In the genomic region with DNA sequence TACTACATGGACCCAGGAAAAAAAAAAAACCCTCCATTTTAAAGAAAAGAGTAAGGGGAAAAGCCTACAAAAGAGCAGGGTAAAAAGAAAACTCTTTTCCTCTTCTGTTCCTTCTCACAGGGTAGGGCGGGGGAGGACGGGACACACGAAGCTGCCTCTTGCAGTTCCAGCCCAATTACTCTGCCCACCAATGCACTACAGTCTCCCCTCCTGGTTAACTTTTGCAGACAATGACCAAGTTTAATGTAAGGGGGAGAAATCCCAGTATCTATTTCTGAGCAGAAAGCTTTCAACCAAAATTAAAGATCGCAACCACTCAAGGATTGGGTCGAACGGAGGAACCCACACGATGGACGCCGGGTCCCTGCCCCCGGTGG, we compare ENCODE assay signal across 8 cellular contexts. TPM values are rescaled to one million over a fixed set of nuclear protein-coding genes. Genes with fewer than 3 reads are reported as not detected.
DNase-seq lines count a peak whose midpoint lies in the region; ATAC-seq, FAIRE-seq and TF ChIP-seq lines count a peak whose summit lies in the region.

No MANE protein-coding gene starts in this region.

- H3K9ac ChIP-seq in HUES48 (ENCODE audit: low read depth, low read length) (peak overlapping the region; percentile 75), kidney (ENCODE audit: low read length in 2 of 2) (peak overlapping the region; percentile 60 to 65)

- 1% methylated on average over 10 of the region's 10 CpGs for WGBS in testis, 2 donors

- no peaks in the 10 kb centered on the region for H3K9me3 Mint-ChIP-seq in activated naive CD8-positive, alpha-beta T cell treated with anti-CD3 and anti-CD28 coated beads, Interleukin-2, amount 50 U/mL, for 24 hours

- H3K27ac ChIP-seq in HUES48 (ENCODE audit: low read depth, low read length), result peak overlapping the region; percentile 71
- peak overlapping the region; percentile 32 to 51 for H3K27ac ChIP-seq in kidney (ENCODE audit: low read depth in 2 of 2, low read length in 2 of 2)
- peak overlapping the region; percentile 79 to 87 for H3K27ac ChIP-seq in testis

- intact Hi-C loops in kidney (cut with DNase I) (no loop called here), testis (cut with DNase I; ENCODE audit: low total_unique reads) (no loop called here)

- peaks cover 9% of the 10 kb centered on the region for H3K4me1 ChIP-seq in HUES48 (ENCODE audit: control insufficient read depth, insufficient read depth, low read length)
- H3K4me1 ChIP-seq in kidney (ENCODE audit: control insufficient read depth in 1 of 2, insufficient read depth in 1 of 2, low read depth in 1 of 2, low read length in 2 of 2), result peaks cover 7 to 37% of the 10 kb centered on the region in 2 donors
- H3K4me1 ChIP-seq in testis, result peaks cover 23% of the 10 kb centered on the region

- FAIRE-seq in kidney (lab: Jason Lieb, UNC), result no peak

- H3K36me3 ChIP-seq in HUES48 (ENCODE audit: control insufficient read depth, insufficient read depth, low read length), result no peaks in the 10 kb centered on the region
- peaks cover 0 to 3% of the 10 kb centered on the region in 2 donors for H3K36me3 ChIP-seq in kidney (ENCODE audit: control insufficient read depth in 1 of 2, insufficient read depth in 2 of 2, low read length in 2 of 2)
- H3K36me3 ChIP-seq in testis (ENCODE audit: low read depth, missing control alignments), result no peaks in the 10 kb centered on the region

- TF ChIP-seq CTCF in kidney (IDR thresholded peaks at IDR 0.05; ENCODE audit: borderline replicate concordance, extremely low read depth, insufficient read depth) (no peak), testis (IDR thresholded peaks at IDR 0.05) (no peak)

- peaks cover 15% of the 10 kb centered on the region for H3K27me3 ChIP-seq in HUES48 (ENCODE audit: control insufficient read depth, insufficient read depth, low read length)
- no peaks in the 10 kb centered on the region for H3K27me3 ChIP-seq in testis

- no peak for TF ChIP-seq POLR2A in testis (IDR thresholded peaks at IDR 0.05)

- peak overlapping the region; percentile 82 for H3K4me3 ChIP-seq in HUES48 (ENCODE audit: low read depth, low read length)
- peak overlapping the region; percentile 63 to 79 for H3K4me3 ChIP-seq in kidney (ENCODE audit: low read length in 2 of 2)
- H3K4me3 ChIP-seq in testis, result peak overlapping the region; percentile 75 to 80

- peak; percentile 19 for DNase-seq in CD1c-positive myeloid dendritic cell (ENCODE audit: extremely low spot score)
- peak; percentile 17 for DNase-seq in activated naive CD8-positive, alpha-beta T cell treated with anti-CD3 and anti-CD28 coated beads, Interleukin-2, amount 50 U/mL, for 24 hours
- DNase-seq in kidney, result no peak
- DNase-seq in testis, result no peak
- no peak for DNase-seq in NCI-H2081 treated with DMSO at 0.1 percent for 48 hours (lab: John Stamatoyannopoulos, UW)
- DNase-seq in NCI-H1436 treated with DMSO at 0.1 percent for 48 hours (lab: John Stamatoyannopoulos, UW), result no peak

- peaks cover 12% of the 10 kb centered on the region for H3K27me3 Mint-ChIP-seq in activated naive CD8-positive, alpha-beta T cell treated with anti-CD3 and anti-CD28 coated beads, Interleukin-2, amount 50 U/mL, for 24 hours

- no peaks in the 10 kb centered on the region; the same call in 1 of the 2 replicates for H3K9me3 ChIP-seq in HUES48 (ENCODE audit: control insufficient read depth, insufficient read depth, low read length)
- no peaks in the 10 kb centered on the region for H3K9me3 ChIP-seq in kidney (ENCODE audit: control insufficient read depth in 1 of 2, low read length in 2 of 2)
- no peaks in the 10 kb centered on the region for H3K9me3 ChIP-seq in testis

- H3K4me3 Mint-ChIP-seq in activated naive CD8-positive, alpha-beta T cell treated with anti-CD3 and anti-CD28 coated beads, Interleukin-2, amount 50 U/mL, for 24 hours, result peak overlapping the region; percentile 87

- H3K36me3 Mint-ChIP-seq in activated naive CD8-positive, alpha-beta T cell treated with anti-CD3 and anti-CD28 coated beads, Interleukin-2, amount 50 U/mL, for 24 hours (ENCODE audit: low read depth), result no peaks in the 10 kb centered on the region

- ATAC-seq in activated naive CD8-positive, alpha-beta T cell treated with anti-CD3 and anti-CD28 coated beads, Interleukin-2, amount 50 U/mL, for 24 hours, result no peak
- ATAC-seq in GM18519 (IDR thresholded peaks at IDR 0.05; ENCODE audit: low FRiP score, unreplicated experiment), result no peak

- H3K27ac Mint-ChIP-seq in activated naive CD8-positive, alpha-beta T cell treated with anti-CD3 and anti-CD28 coated beads, Interleukin-2, amount 50 U/mL, for 24 hours, result peak overlapping the region; percentile 88

- H3K4me1 Mint-ChIP-seq in activated naive CD8-positive, alpha-beta T cell treated with anti-CD3 and anti-CD28 coated beads, Interleukin-2, amount 50 U/mL, for 24 hours, result peaks cover 28% of the 10 kb centered on the region

RNA-seq across cellular contexts. Expression of gene BRD3, which starts 1.3 kb away (rescaled TPM):
- total RNA-seq in kidney, result 46.2 TPM
- 7.7 TPM for polyA plus RNA-seq in kidney (ENCODE audit: insufficient read depth, low read depth, low replicate concordance)
- total RNA-seq in testis, result 10 to 100 TPM; 44.3 to 64.5 TPM
- polyA plus RNA-seq in testis (ENCODE audit: insufficient read depth, low read depth, low replicate concordance), result 30.2 TPM

RNA-seq across cellular contexts. Expression of gene BRD3OS, which starts 41.3 kb away (rescaled TPM):
- total RNA-seq in kidney, result 24.4 TPM
- polyA plus RNA-seq in kidney (ENCODE audit: insufficient read depth, low read depth, low replicate concordance), result 16.5 TPM
- total RNA-seq in testis, result 10 to 100 TPM; 18.9 to 19.0 TPM
- polyA plus RNA-seq in testis (ENCODE audit: insufficient read depth, low read depth, low replicate concordance), result 29.5 TPM

Comparison
In these comparisons a context has a peak if more than half of its experiments do, and no peak if none do; other contexts are left out.
1. DNase-seq: peak in CD1c-positive myeloid dendritic cell (single experiment) and activated naive CD8-positive, alpha-beta T cell treated with anti-CD3 and anti-CD28 coated beads, Interleukin-2, amount 50 U/mL, for 24 hours (single experiment); none in kidney (single experiment), testis (single experiment), NCI-H2081 treated with DMSO at 0.1 percent for 48 hours (single experiment) and NCI-H1436 treated with DMSO at 0.1 percent for 48 hours (single experiment).
2. Peak in every context shown above with its lines, with median percentiles within 50 percentile points of each other: H3K27ac ChIP-seq and H3K4me3 ChIP-seq.